Comparison of ENCODE assay signal across 1 cellular context in genomic region chr6:160991411-160992322, GRCh38.
TF ChIP-seq lines count a peak whose summit lies in the region.

Gene MAP3K4, plus strand, starts transcription at chr6:160991769. Its CDS starts 163 bp downstream, at chr6:160991932.

TF ChIP-seq in HEK293, 187 proteins besides CTCF, POLR2A, EP300 and RAD21 (continued from another document and continues in another):
- TF ChIP-seq PRDM10 (tag by site-specific recombination; IDR thresholded peaks at IDR 0.05) (peak; percentile 96), ZNF670 (tag by site-specific recombination; IDR thresholded peaks at IDR 0.05; ENCODE audit: low read depth) (no peak), ZNF843 (tag by site-specific recombination; IDR thresholded peaks at IDR 0.05) (0 out of 2 replicates have a peak, but pooled peaks have one; percentile 15), ZNF280C (tag by site-specific recombination; IDR thresholded peaks at IDR 0.05) (no peak), SP3 (tag by site-specific recombination; IDR thresholded peaks at IDR 0.05) (peak; percentile 66), MEIS1 (CRISPR knock-in tag; IDR thresholded peaks at IDR 0.05; ENCODE audit: borderline replicate concordance) (no peak), REST (tag by site-specific recombination; IDR thresholded peaks at IDR 0.05) (no peak), ZNF704 (tag by site-specific recombination; IDR thresholded peaks at IDR 0.05) (no peak), PRDM4 (tag by site-specific recombination; IDR thresholded peaks at IDR 0.05) (no peak), PATZ1 (tag by site-specific recombination; IDR thresholded peaks at IDR 0.05) (peak; percentile 88), AEBP2 (tag by site-specific recombination; IDR thresholded peaks at IDR 0.05; ENCODE audit: borderline replicate concordance) (no peak), SCRT1 (tag by site-specific recombination; IDR thresholded peaks at IDR 0.05; ENCODE audit: borderline replicate concordance) (no peak), SCRT2 (tag by site-specific recombination; IDR thresholded peaks at IDR 0.05) (0 out of 2 replicates have a peak, but pooled peaks have one; percentile 35), ZNF518A (tag by site-specific recombination; conservative IDR thresholded peaks at IDR 0.05; ENCODE audit: low read depth) (no peak), ZNF266 (tag by site-specific recombination; IDR thresholded peaks at IDR 0.05; ENCODE audit: low read depth) (no peak), ZNF350 (tag by site-specific recombination; IDR thresholded peaks at IDR 0.05) (0 out of 2 replicates have a peak, but pooled peaks have one; percentile 44), GFI1B (tag by site-specific recombination; IDR thresholded peaks at IDR 0.05) (no peak), BCL6B (tag by site-specific recombination; IDR thresholded peaks at IDR 0.05) (no peak)
